ENCODE assay signal across 8 cellular contexts in the genomic region with DNA sequence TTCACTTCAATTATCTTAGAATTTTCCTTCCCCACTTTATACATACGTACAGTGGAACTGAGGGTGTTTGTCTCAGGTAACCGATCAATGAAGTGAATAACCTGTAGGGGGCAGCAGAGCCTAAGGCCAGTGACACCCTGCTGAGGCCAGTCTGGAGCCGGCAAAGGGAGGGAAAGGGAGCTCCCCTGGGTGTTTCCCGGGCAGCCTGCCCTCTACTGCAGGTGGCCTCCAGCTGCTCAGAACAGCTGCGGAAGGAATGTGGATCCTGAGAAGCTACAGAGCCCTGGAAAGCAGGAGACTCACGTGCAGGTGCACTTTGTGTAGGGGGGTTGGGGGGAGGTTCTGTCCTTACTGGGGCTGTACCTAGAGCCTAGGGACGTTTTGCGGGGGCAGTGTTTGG. TPM values are rescaled to one million over a fixed set of nuclear protein-coding genes. Genes with fewer than 3 reads are reported as not detected.
DNase-seq lines count a peak whose midpoint lies in the region; ATAC-seq lines count a peak whose summit lies in the region.

No MANE protein-coding gene starts in this region.

- ATAC-seq in HG03354 (IDR thresholded peaks at IDR 0.05; ENCODE audit: poor library complexity, severe bottlenecking, unreplicated experiment), result peak; percentile 56
- no peak for ATAC-seq in HG02798 (IDR thresholded peaks at IDR 0.05; ENCODE audit: poor library complexity, unreplicated experiment)

- H3K36me3 Mint-ChIP-seq in activated CD4-positive, alpha-beta T cell treated with anti-CD3 and anti-CD28 coated beads, Interleukin-2, amount 10 ng/mL, durations not matched to agents 7 days and 5 days (ENCODE audit: low read depth), result peaks cover 2% of the 10 kb centered on the region

- CTCF ChIA-PET in activated CD4-positive, alpha-beta T cell treated with anti-CD3 and anti-CD28 coated beads, Interleukin-2, amount 10 ng/mL, durations not matched to agents 7 days and 5 days (lab: Charles Lee), result interaction anchor here (0.5 to 2.0 kb wide), 15 partner anchors 8 to 361 kb away, joined by 3 to 15 read pairs (median 3); partner anchors contain the start of genes ZNF440 and ZNF700

- H3K4me3 Mint-ChIP-seq in activated CD4-positive, alpha-beta T cell treated with anti-CD3 and anti-CD28 coated beads, Interleukin-2, amount 10 ng/mL, durations not matched to agents 7 days and 5 days, result peak overlapping the region; percentile 77

- POLR2A ChIA-PET in activated CD4-positive, alpha-beta T cell treated with anti-CD3 and anti-CD28 coated beads, Interleukin-2, amount 10 ng/mL, durations not matched to agents 7 days and 5 days (lab: Charles Lee), result interaction anchor here (0.6 kb wide), 2 partner anchors 202 to 234 kb away, joined by 3 read pairs; no protein-coding TSS in a partner anchor

- DNase-seq in ELR (ENCODE audit: low read depth) (peak; percentile 91), NCI-H510A treated with DMSO at 0.1 percent for 48 hours (lab: John Stamatoyannopoulos, UW) (peak; percentile 94), dermis blood vessel endothelial cell (peak; percentile 88), left kidney (ENCODE audit: low read depth, low spot score) (peak; percentile 97)
- peak; percentile 88 for DNase-seq in activated CD4-positive, alpha-beta T cell treated with anti-CD3 and anti-CD28 coated beads, Interleukin-2, amount 10 ng/mL, durations not matched to agents 7 days and 5 days
- DNase-seq in stimulated activated CD4-positive, alpha-beta T cell treated with anti-CD3 and anti-CD28 coated beads, Interleukin-1b, Interleukin-23, amount 100 ng/mL, for 48 hours, result peak; percentile 81

- no peak overlapping the region for H3K27ac Mint-ChIP-seq in activated CD4-positive, alpha-beta T cell treated with anti-CD3 and anti-CD28 coated beads, Interleukin-2, amount 10 ng/mL, durations not matched to agents 7 days and 5 days

- peaks cover 20% of the 10 kb centered on the region for H3K4me1 Mint-ChIP-seq in activated CD4-positive, alpha-beta T cell treated with anti-CD3 and anti-CD28 coated beads, Interleukin-2, amount 10 ng/mL, durations not matched to agents 7 days and 5 days

- peaks cover 15% of the 10 kb centered on the region for H3K9me3 Mint-ChIP-seq in activated CD4-positive, alpha-beta T cell treated with anti-CD3 and anti-CD28 coated beads, Interleukin-2, amount 10 ng/mL, durations not matched to agents 7 days and 5 days

- peaks cover 2% of the 10 kb centered on the region for H3K27me3 Mint-ChIP-seq in activated CD4-positive, alpha-beta T cell treated with anti-CD3 and anti-CD28 coated beads, Interleukin-2, amount 10 ng/mL, durations not matched to agents 7 days and 5 days

RNA-seq across cellular contexts. Expression of gene ZNF491, which starts 0.8 kb away (rescaled TPM):
- total RNA-seq in activated CD4-positive, alpha-beta T cell treated with anti-CD3 and anti-CD28 coated beads, Interleukin-2, amount 10 ng/mL, durations not matched to agents 7 days and 5 days, result 1 to 10 TPM; 1.1 to 1.4 TPM
- total RNA-seq in dermis blood vessel endothelial cell, result 1.5 and 1.6 TPM in 2 replicates

RNA-seq across cellular contexts. Expression of gene ZNF440, which starts 16.6 kb away (rescaled TPM):
- total RNA-seq in activated CD4-positive, alpha-beta T cell treated with anti-CD3 and anti-CD28 coated beads, Interleukin-2, amount 10 ng/mL, durations not matched to agents 7 days and 5 days, result 10 to 100 TPM; 13.6 to 16.3 TPM
- 9.0 and 12.4 TPM in 2 replicates for total RNA-seq in dermis blood vessel endothelial cell

RNA-seq across cellular contexts. Expression of gene ZNF441, which starts 30.7 kb away (rescaled TPM):
- total RNA-seq in activated CD4-positive, alpha-beta T cell treated with anti-CD3 and anti-CD28 coated beads, Interleukin-2, amount 10 ng/mL, durations not matched to agents 7 days and 5 days, result 1 to 10 TPM; 7.3 to 8.2 TPM
- total RNA-seq in dermis blood vessel endothelial cell, result 8.0 and 10.4 TPM in 2 replicates

RNA-seq across cellular contexts. Expression of gene ZNF439, which starts 51.0 kb away (rescaled TPM):
- total RNA-seq in activated CD4-positive, alpha-beta T cell treated with anti-CD3 and anti-CD28 coated beads, Interleukin-2, amount 10 ng/mL, durations not matched to agents 7 days and 5 days, result 1 to 10 TPM; 8.3 to 9.7 TPM
- total RNA-seq in dermis blood vessel endothelial cell, result 2.4 and 3.1 TPM in 2 replicates

RNA-seq across cellular contexts. Expression of gene ZNF823, which starts 58.7 kb away (rescaled TPM):
- 1 to 10 TPM; 6.7 to 7.4 TPM for total RNA-seq in activated CD4-positive, alpha-beta T cell treated with anti-CD3 and anti-CD28 coated beads, Interleukin-2, amount 10 ng/mL, durations not matched to agents 7 days and 5 days
- total RNA-seq in dermis blood vessel endothelial cell, result 11.7 and 15.1 TPM in 2 replicates
